19 cellular contexts compared by ENCODE assay signal in genomic region chr6:158959552-158959951, GRCh38.
"Had no signal": no experiment of that assay in that cellular context is flagged by ENCODE, and none has a peak within 500 bp of the region (broad histone marks: within the 10 kb centered on the region; RNA-seq: fewer than 3 reads in every experiment).

No MANE protein-coding gene starts in this region.

- H3K4me3 ChIP-seq: cardiac muscle cell, gastrocnemius medialis, lower lobe of right lung, spleen, upper lobe of left lung had no signal

- DNase-seq: activated CD4-positive, alpha-beta T cell treated with anti-CD3 and anti-CD28 coated beads, Interleukin-2, amount 50 U/mL, for 1 hour; activated CD4-positive, CD25-positive, alpha-beta regulatory T cell treated with anti-CD3 and anti-CD28 coated beads, Interleukin-2, amount 50 U/mL, for 72 hours; activated CD8-positive, alpha-beta T cell treated with anti-CD3 and anti-CD28 coated beads, Interleukin-2, amount 10 ng/mL, durations not matched to agents 7 days and 5 days; activated gamma-delta T cell; activated naive CD8-positive, alpha-beta T cell treated with anti-CD3 and anti-CD28 coated beads, Interleukin-2, amount 50 U/mL, for 24 hours; dermis blood vessel endothelial cell; effector CD8-positive, alpha-beta T cell; gastrocnemius medialis; left cardiac atrium; lower lobe of right lung; natural killer cell; retina; spleen; stimulated activated CD4-positive, alpha-beta T cell treated with anti-CD3 and anti-CD28 coated beads, Interleukin-4, amount 100 ng/mL, for 1 hour; stimulated activated naive CD4-positive, alpha-beta T cell treated with Interleukin-2 at 50 U/mL for 16 hours had no signal

- H3K27me3 ChIP-seq: cardiac muscle cell, gastrocnemius medialis, spleen, upper lobe of left lung had no signal

- H3K4me1 ChIP-seq: gastrocnemius medialis, lower lobe of right lung, spleen, upper lobe of left lung had no signal

- ATAC-seq: gastrocnemius medialis, natural killer cell had no signal

- H3K27ac ChIP-seq: cardiac muscle cell, gastrocnemius medialis, lower lobe of right lung, spleen, upper lobe of left lung, VCaP had no signal

- H3K9me3 ChIP-seq: gastrocnemius medialis, lower lobe of right lung, spleen, upper lobe of left lung had no signal

- H3K36me3 ChIP-seq: cardiac muscle cell, gastrocnemius medialis, lower lobe of right lung, spleen, upper lobe of left lung had no signal

- FAIRE-seq: islet of Langerhans had no signal
